In genomic region chr17:21194688-21195087, GRCh38 we compare ENCODE assay signal across 14 cellular contexts. TPM values are rescaled to one million over a fixed set of nuclear protein-coding genes. Genes with fewer than 3 reads are reported as not detected.
A peak's percentile ranks its signal among the peaks of the same experiment; 100 is the strongest.
DNase-seq lines count a peak whose midpoint lies in the region; ATAC-seq and TF ChIP-seq lines count a peak whose summit lies in the region.
"Had no signal": no experiment of that assay in that cellular context is flagged by ENCODE, and none has a peak within 500 bp of the region (broad histone marks: within the 10 kb centered on the region; RNA-seq: fewer than 3 reads in every experiment).

No MANE protein-coding gene starts in this region.

- no peaks in the 10 kb centered on the region for H3K9me3 ChIP-seq in skeletal muscle tissue (ENCODE audit: control insufficient read depth in 3 of 3, low read length in 3 of 3)
- no peaks in the 10 kb centered on the region for H3K9me3 ChIP-seq in effector memory CD4-positive, alpha-beta T cell (ENCODE audit: control insufficient read depth, low read length)

- peak; percentile 10 for ATAC-seq in foreskin keratinocyte
- ATAC-seq in HG02610 (IDR thresholded peaks at IDR 0.05; ENCODE audit: unreplicated experiment): no peak
- ATAC-seq in GM21367 (IDR thresholded peaks at IDR 0.05; ENCODE audit: unreplicated experiment): no peak

- no peaks in the 10 kb centered on the region for H3K27me3 ChIP-seq in foreskin keratinocyte
- no peaks in the 10 kb centered on the region for H3K27me3 ChIP-seq in skeletal muscle tissue (ENCODE audit: control insufficient read depth in 3 of 3, insufficient read depth in 3 of 3, low read length in 3 of 3)
- H3K27me3 ChIP-seq in effector memory CD4-positive, alpha-beta T cell (replicated peaks; ENCODE audit: control insufficient read depth, insufficient read depth, low read length, poor library complexity, severe bottlenecking): no peaks in the 10 kb centered on the region

- H3K4me1 ChIP-seq in foreskin keratinocyte (no peaks in the 10 kb centered on the region), skeletal muscle tissue (ENCODE audit: control insufficient read depth in 3 of 3, insufficient read depth in 3 of 3, low read length in 3 of 3) (peaks cover 61 to 72% (median 66%) of the 10 kb centered on the region in 3 donors)
- no peaks in the 10 kb centered on the region for H3K4me1 ChIP-seq in effector memory CD4-positive, alpha-beta T cell (ENCODE audit: control insufficient read depth, insufficient read depth, low read length, poor library complexity, severe bottlenecking)

- H3K4me3 ChIP-seq in skeletal muscle tissue (ENCODE audit: low read length in 3 of 3): peak overlapping the region in 1 of 3 donors; percentile 24
- no peak overlapping the region for H3K4me3 ChIP-seq in effector memory CD4-positive, alpha-beta T cell (ENCODE audit: insufficient read depth, low read depth, low read length, poor library complexity, severe bottlenecking)

- no peak for TF ChIP-seq CTCF in foreskin keratinocyte (conservative IDR thresholded peaks at IDR 0.05)

- H3K9ac ChIP-seq in skeletal muscle tissue (ENCODE audit: low read depth in 1 of 3, low read length in 3 of 3): no peak overlapping the region

- H3K36me3 ChIP-seq in skeletal muscle tissue (ENCODE audit: control insufficient read depth in 3 of 3, insufficient read depth in 3 of 3, low read length in 3 of 3): peaks cover 22 to 30% (median 26%) of the 10 kb centered on the region in 3 donors
- H3K36me3 ChIP-seq in effector memory CD4-positive, alpha-beta T cell (ENCODE audit: control insufficient read depth, insufficient read depth, low read length): peaks cover 23% of the 10 kb centered on the region

- DNase-seq in EL (peak; percentile 20), NCI-H69 (lab: John Stamatoyannopoulos, UW) (peak; percentile 62), foreskin keratinocyte (peak in 1 of 2 donors; percentile 23)
- no peak for DNase-seq in activated CD8-positive, alpha-beta memory T cell treated with anti-CD3 and anti-CD28 coated beads for 24 hours
- DNase-seq in effector memory CD4-positive, alpha-beta T cell: no peak
- DNase-seq: activated gamma-delta T cell; DND-41; effector CD4-positive, alpha-beta T cell; NCI-H1417 treated with DMSO at 0.1 percent for 48 hours had no signal

- H3K27ac ChIP-seq in foreskin keratinocyte (no peak overlapping the region), skeletal muscle tissue (ENCODE audit: low read depth, low read length) (peak overlapping the region; percentile 48)
- no peak overlapping the region for H3K27ac ChIP-seq in effector memory CD4-positive, alpha-beta T cell (ENCODE audit: insufficient read depth, low read length, poor library complexity, severe bottlenecking)
- H3K27ac ChIP-seq: HL-60, VCaP had no signal

RNA-seq across cellular contexts. Expression of gene TMEM11, which starts 19.3 kb away (rescaled TPM):
- total RNA-seq in foreskin keratinocyte (24.2 and 29.6 TPM in 2 replicates), skeletal muscle tissue (20.9 TPM)
- polyA plus RNA-seq in foreskin keratinocyte: 48.6 and 53.1 TPM in 2 replicates

RNA-seq across cellular contexts. Expression of gene NATD1, which starts 58.5 kb away (rescaled TPM):
- total RNA-seq in foreskin keratinocyte (1.2 and 2.6 TPM in 2 replicates), skeletal muscle tissue (3.7 TPM)
- polyA plus RNA-seq in foreskin keratinocyte: 0.97 and 1.8 TPM in 2 replicates

Comparison
In these comparisons a context has a peak if more than half of its experiments do, and no peak if none do; other contexts are left out.
1. DNase-seq: peak in EL (single experiment) and NCI-H69 (single experiment); none in activated CD8-positive, alpha-beta memory T cell treated with anti-CD3 and anti-CD28 coated beads for 24 hours (single experiment) and effector memory CD4-positive, alpha-beta T cell (0 of 3).